In genomic region chr2:26172866-26173595, GRCh38 we compare ENCODE assay signal across 8 cellular contexts. TPM values are rescaled to one million over a fixed set of nuclear protein-coding genes. Genes with fewer than 3 reads are reported as not detected.
DNase-seq lines count a peak whose midpoint lies in the region; ATAC-seq and TF ChIP-seq lines count a peak whose summit lies in the region.

TSS of gene GAREM2 (plus strand) at chr2:26173088. CDS start at chr2:26173221, 133 bp downstream.

- H3K9me3 ChIP-seq in neuronal stem cell (replicated peaks in 1 of 2; ENCODE audit: control insufficient read depth in 2 of 2, insufficient read depth in 1 of 2, low read depth in 1 of 2, low read length in 2 of 2): no peaks in the 10 kb centered on the region

- BruUV-seq in Calu3 (replicated peaks; lab: Mats Ljungman, UMichigan): no TSS peak

- H2BK12ac ChIP-seq in neuronal stem cell (ENCODE audit: low read length): peak within 1 kb of the TSS; percentile 41

- peaks cover 7 to 19% of the 10 kb centered on the region in 2 donors for H3K36me3 ChIP-seq in neuronal stem cell (replicated peaks in 1 of 2; ENCODE audit: control insufficient read depth in 2 of 2, insufficient read depth in 2 of 2, low read length in 2 of 2)

- H3K27me3 ChIP-seq in neuronal stem cell (ENCODE audit: control insufficient read depth in 3 of 3, insufficient read depth in 3 of 3, low read depth in 1 of 3, low read length in 3 of 3): peaks cover 0 to 9% (median 0%) of the 10 kb centered on the region in 3 experiments

- H3K4ac ChIP-seq in neuronal stem cell (ENCODE audit: low read length): no peak within 1 kb of the TSS

- peak within 1 kb of the TSS; percentile 93 for H3K4me2 ChIP-seq in neuronal stem cell (ENCODE audit: insufficient read depth, low read length, poor library complexity, severe bottlenecking)

- H3K27ac Mint-ChIP-seq in Calu3 (ENCODE audit: unreplicated experiment) (peak within 1 kb of the TSS; percentile 14), endothelial cell (ENCODE audit: unreplicated experiment) (no peak within 1 kb of the TSS)

- CTCF ChIA-PET in Calu3 (lab: Charles Lee): interaction anchor here (0.6 kb wide), 1 partner anchor 72 kb away, joined by 5 read pairs; no protein-coding TSS in a partner anchor

- peak within 1 kb of the TSS; percentile 3 for H4K8ac ChIP-seq in neuronal stem cell (ENCODE audit: low read depth, low read length)

- no peak for TF ChIP-seq CTCF in Calu3 (IDR thresholded peaks at IDR 0.05; ENCODE audit: unreplicated experiment)
- no peak for TF ChIP-seq CTCF in endothelial cell (IDR thresholded peaks at IDR 0.05; ENCODE audit: unreplicated experiment)

- intact Hi-C loops in Calu3 (cut with micrococcal nuclease; ENCODE audit: unreplicated experiment): no loop called here

- peak within 1 kb of the TSS; percentile 81 for H2BK120ac ChIP-seq in neuronal stem cell (ENCODE audit: low read depth, low read length)

- no peak within 1 kb of the TSS for H4K91ac ChIP-seq in neuronal stem cell (ENCODE audit: low read depth, low read length, poor library complexity)

- H3K27ac ChIP-seq in neuronal stem cell (replicated peaks; ENCODE audit: low read length): peak within 1 kb of the TSS; percentile 43

- H3K23ac ChIP-seq in neuronal stem cell (ENCODE audit: low read depth, low read length, poor library complexity): peak within 1 kb of the TSS; percentile 80

- H3K14ac ChIP-seq in neuronal stem cell (ENCODE audit: low read length): peak within 1 kb of the TSS; percentile 98

- peak within 1 kb of the TSS; percentile 99 for H3K18ac ChIP-seq in neuronal stem cell (ENCODE audit: low read length)

- H3K4me1 Mint-ChIP-seq in Calu3 (ENCODE audit: low read depth, unreplicated experiment): no peaks in the 10 kb centered on the region
- H3K4me1 Mint-ChIP-seq in endothelial cell (ENCODE audit: unreplicated experiment): peaks cover 8% of the 10 kb centered on the region

- peak within 1 kb of the TSS; percentile 51 for H2AK5ac ChIP-seq in neuronal stem cell (ENCODE audit: low read depth, low read length)

- peak within 1 kb of the TSS; percentile 76 to 93 for H3K4me3 ChIP-seq in neuronal stem cell (ENCODE audit: low read length in 2 of 2)

- peak within 1 kb of the TSS; percentile 91 for H2AFZ ChIP-seq in neuronal stem cell (ENCODE audit: low read length)

- H3K4me3 Mint-ChIP-seq in Calu3 (ENCODE audit: low read depth, unreplicated experiment) (peak within 1 kb of the TSS; percentile 62), endothelial cell (ENCODE audit: unreplicated experiment) (peak within 1 kb of the TSS; percentile 88)

- peaks cover 22 to 24% of the 10 kb centered on the region in 2 donors for H3K4me1 ChIP-seq in neuronal stem cell (ENCODE audit: control insufficient read depth in 2 of 2, insufficient read depth in 1 of 2, low read depth in 1 of 2, low read length in 2 of 2)

- no peak for ATAC-seq in HG03342 (IDR thresholded peaks at IDR 0.05; ENCODE audit: unreplicated experiment)

- peaks cover 16% of the 10 kb centered on the region for H3K36me3 Mint-ChIP-seq in Calu3 (ENCODE audit: insufficient read depth, unreplicated experiment)
- H3K36me3 Mint-ChIP-seq in endothelial cell (ENCODE audit: low read depth, unreplicated experiment): peaks cover 11% of the 10 kb centered on the region

- no CpG with 5 or more reads among the region's 91 CpGs for WGBS in neuronal stem cell (ENCODE audit: extremely low coverage in 2 of 2, insufficient read length in 2 of 2, insufficient replicate concordance in 1 of 2), 2 donors

- H3K27me3 Mint-ChIP-seq in Calu3 (ENCODE audit: unreplicated experiment) (peaks cover 34% of the 10 kb centered on the region), endothelial cell (ENCODE audit: unreplicated experiment) (peaks cover 20% of the 10 kb centered on the region)

- peak within 1 kb of the TSS; percentile 90 for H2BK5ac ChIP-seq in neuronal stem cell (ENCODE audit: low read length)

- H3K9me3 Mint-ChIP-seq in Calu3 (ENCODE audit: low read depth, unreplicated experiment): no peaks in the 10 kb centered on the region
- H3K9me3 Mint-ChIP-seq in endothelial cell (ENCODE audit: unreplicated experiment): no peaks in the 10 kb centered on the region

- H3K79me1 ChIP-seq in neuronal stem cell (ENCODE audit: low read depth, low read length): peaks cover 11% of the 10 kb centered on the region

- DNase-seq in Calu3: no peak
- DNase-seq in NCI-H69 (lab: John Stamatoyannopoulos, UW): peak; percentile 20
- DNase-seq in endothelial cell (ENCODE audit: low spot score): no peak
- DNase-seq in neuronal stem cell (ENCODE audit: low spot score): peak; percentile 42
- DNase-seq in Kasumi-1 (lab: John Stamatoyannopoulos, UW): no peak
- DNase-seq in DMS153 treated with DMSO at 0.1 percent for 48 hours (lab: John Stamatoyannopoulos, UW; ENCODE audit: unreplicated experiment): no peak
- DNase-seq in kidney tubule cell (ENCODE audit: low spot score): no peak

- H2BK15ac ChIP-seq in neuronal stem cell (ENCODE audit: low read length): peak within 1 kb of the TSS; percentile 81

- H3K9ac ChIP-seq in neuronal stem cell (ENCODE audit: low read depth, low read length, poor library complexity): peak within 1 kb of the TSS; percentile 96

RNA-seq across cellular contexts. Expression of gene GAREM2, which starts in this region (rescaled TPM):
- total RNA-seq in Calu3 (2022) (2.6 and 2.8 TPM in 2 replicates), endothelial cell (ENCODE audit: unreplicated experiment) (4.6 TPM)
- polyA plus RNA-seq in neuronal stem cell (2013, experiment 1 of 2): 40.3 TPM
- 43.9 TPM for polyA plus RNA-seq in neuronal stem cell (2013, experiment 2 of 2)

Comparison
In these comparisons a context has a peak if more than half of its experiments do, and no peak if none do; other contexts are left out.
1. DNase-seq: peak in NCI-H69 (single experiment) and neuronal stem cell (single experiment); none in Calu3 (single experiment), endothelial cell (single experiment), Kasumi-1 (0 of 2), DMS153 treated with DMSO at 0.1 percent for 48 hours (single experiment) and kidney tubule cell (single experiment).